Comparison of ENCODE assay signal across 14 cellular contexts in the genomic region with DNA sequence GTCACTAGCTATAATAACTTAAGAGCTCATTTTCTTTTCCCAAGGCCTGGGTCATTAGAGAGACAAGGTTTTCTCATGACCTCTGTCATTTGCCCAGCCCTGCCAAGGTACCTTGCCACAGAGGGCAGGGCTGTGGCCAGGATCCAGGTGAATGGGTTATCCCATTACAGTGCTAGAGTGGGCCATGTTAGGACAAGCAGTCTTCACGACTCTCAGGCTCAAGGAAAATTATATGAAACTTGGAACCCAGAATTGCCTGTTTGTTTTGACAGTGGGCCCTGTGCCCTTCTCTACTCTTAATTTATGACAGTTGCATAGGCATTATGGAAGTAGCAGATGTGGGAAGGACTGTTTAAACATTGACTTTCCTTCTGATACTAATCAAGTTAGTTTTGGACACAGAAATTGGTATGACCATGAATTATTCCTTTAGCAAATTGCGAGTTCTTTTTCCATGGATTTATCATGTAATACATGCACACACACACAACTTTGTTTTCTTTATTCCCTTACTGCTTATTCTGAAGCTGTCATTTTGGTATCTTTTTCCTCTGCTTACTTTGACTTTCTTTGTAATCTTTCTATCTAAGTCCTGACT. TPM values are rescaled to one million over a fixed set of nuclear protein-coding genes. Genes with fewer than 3 reads are reported as not detected.
DNase-seq lines count a peak whose midpoint lies in the region; ATAC-seq and TF ChIP-seq lines count a peak whose summit lies in the region.
"Had no signal": no experiment of that assay in that cellular context is flagged by ENCODE, and none has a peak within 500 bp of the region (broad histone marks: within the 10 kb centered on the region; RNA-seq: fewer than 3 reads in every experiment).

No MANE protein-coding gene starts in this region.

- POLR2A ChIA-PET in Caco-2 (lab: Charles Lee) (no interaction called here), MCF 10A (lab: Yijun Ruan, JAX) (interaction anchor here (1.1 to 6.2 kb wide), 9 partner anchors 10 to 231 kb away, joined by 3 to 70 read pairs (median 5); partner anchors contain the start of gene ITGA2)

- no peaks in the 10 kb centered on the region for H3K27me3 ChIP-seq in Caco-2 (replicated peaks; ENCODE audit: control insufficient read depth, insufficient read depth, low read length)
- H3K27me3 ChIP-seq: neutrophil had no signal

- no peaks in the 10 kb centered on the region for H3K9me3 Mint-ChIP-seq in Caco-2 (ENCODE audit: unreplicated experiment)
- H3K9me3 Mint-ChIP-seq in MCF 10A (ENCODE audit: unreplicated experiment), result no peaks in the 10 kb centered on the region
- no peaks in the 10 kb centered on the region for H3K9me3 Mint-ChIP-seq in nephron
- H3K9me3 Mint-ChIP-seq: endodermal cell had no signal

- no peaks in the 10 kb centered on the region; the same call in 1 of the 2 replicates for H3K36me3 ChIP-seq in Caco-2 (ENCODE audit: control insufficient read depth, insufficient read depth, low read length)
- H3K36me3 ChIP-seq: neutrophil had no signal

- TF ChIP-seq CTCF in Caco-2 (IDR thresholded peaks at IDR 0.05; ENCODE audit: insufficient read depth in 1 of 2, low read depth in 1 of 2, low read length in 1 of 2, severe bottlenecking in 1 of 2, unreplicated experiment in 1 of 2) (no peak), MCF 10A (IDR thresholded peaks at IDR 0.05; ENCODE audit: unreplicated experiment) (no peak), nephron (IDR thresholded peaks at IDR 0.05; ENCODE audit: unreplicated experiment in 3 of 3) (no peak)

- BruUV-seq in Caco-2 (replicated peaks; lab: Mats Ljungman, UMichigan) (no TSS peak), MCF 10A (replicated peaks; lab: Mats Ljungman, UMichigan) (no TSS peak)

- H3K4me1 ChIP-seq in Caco-2, result peaks cover 31% of the 10 kb centered on the region

- H3K9me3 ChIP-seq in Caco-2, result no peaks in the 10 kb centered on the region
- H3K9me3 ChIP-seq: neutrophil had no signal

- intact Hi-C loops in Caco-2 (cut with micrococcal nuclease; ENCODE audit: unreplicated experiment), result loop anchor here (2.0 kb wide), 1 partner anchor 16 kb away; no protein-coding TSS in a partner anchor
- intact Hi-C loops in MCF 10A (cut with micrococcal nuclease), result no loop called here

- H3K4me3 ChIP-seq in Caco-2 (ENCODE audit: low read depth, low read length), result no peak overlapping the region

- H3K27me3 Mint-ChIP-seq in Caco-2 (ENCODE audit: insufficient read depth, unreplicated experiment) (no peaks in the 10 kb centered on the region), MCF 10A (ENCODE audit: insufficient read depth, unreplicated experiment) (no peaks in the 10 kb centered on the region), nephron (ENCODE audit: low read depth) (no peaks in the 10 kb centered on the region)

- H3K4me3 Mint-ChIP-seq in Caco-2 (ENCODE audit: unreplicated experiment) (no peak overlapping the region), MCF 10A (ENCODE audit: unreplicated experiment) (no peak overlapping the region), nephron (no peak overlapping the region)
- H3K4me3 Mint-ChIP-seq: endodermal cell had no signal

- ATAC-seq in HG02981 (IDR thresholded peaks at IDR 0.05; ENCODE audit: unreplicated experiment), result no peak

- H3K36me3 Mint-ChIP-seq in Caco-2 (ENCODE audit: insufficient read depth, unreplicated experiment) (peaks cover 3% of the 10 kb centered on the region), MCF 10A (ENCODE audit: insufficient read depth, unreplicated experiment) (no peaks in the 10 kb centered on the region), nephron (ENCODE audit: low read depth) (no peaks in the 10 kb centered on the region)

- H3K4me1 Mint-ChIP-seq in Caco-2 (ENCODE audit: low read depth, unreplicated experiment), result peaks cover 22% of the 10 kb centered on the region
- H3K4me1 Mint-ChIP-seq in MCF 10A (ENCODE audit: insufficient read depth, unreplicated experiment), result peaks cover 46% of the 10 kb centered on the region
- H3K4me1 Mint-ChIP-seq in nephron, result peaks cover 11% of the 10 kb centered on the region
- H3K4me1 Mint-ChIP-seq: endodermal cell had no signal

- CTCF ChIA-PET in Caco-2 (lab: Charles Lee), result no interaction called here
- CTCF ChIA-PET in MCF 10A (lab: Yijun Ruan, JAX), result interaction anchor here (0.6 to 6.7 kb wide), 6 partner anchors 35 to 82 kb away, joined by 3 to 49 read pairs (median 4); no protein-coding TSS in a partner anchor

- H3K27ac Mint-ChIP-seq in Caco-2 (ENCODE audit: unreplicated experiment), result peak overlapping the region; percentile 53
- H3K27ac Mint-ChIP-seq in MCF 10A (ENCODE audit: low read depth, unreplicated experiment), result peak overlapping the region; percentile 71
- peak overlapping the region; percentile 17 to 68 (median 19) for H3K27ac Mint-ChIP-seq in nephron
- H3K27ac Mint-ChIP-seq: endodermal cell had no signal

- DNase-seq in Caco-2, result no peak
- peak; percentile 14 for DNase-seq in NCI-H1105 (lab: John Stamatoyannopoulos, UW)
- peak; percentile 71 for DNase-seq in MCF 10A (ENCODE audit: unreplicated experiment)
- no peak for DNase-seq in AML-193 (lab: John Stamatoyannopoulos, UW)
- no peak for DNase-seq in DMS153 treated with DMSO at 0.1 percent for 48 hours (lab: John Stamatoyannopoulos, UW; ENCODE audit: unreplicated experiment)
- DNase-seq in glomerular visceral epithelial cell (ENCODE audit: extremely low spot score), result no peak
- DNase-seq: activated CD4-positive, CD25-positive, alpha-beta regulatory T cell treated with anti-CD3 and anti-CD28 coated beads, Interleukin-2, amount 50 U/mL, for 72 hours; amygdala; DMS79 treated with DMSO at 0.1 percent for 48 hours; endodermal cell; NCI-H2029 treated with DMSO at 0.1 percent for 48 hours had no signal

RNA-seq across cellular contexts. Expression of gene ITGA2, which starts 41.8 kb away (rescaled TPM):
- total RNA-seq in Caco-2 (2022), result 13.6 and 19.3 TPM in 2 replicates
- 14.1 and 16.8 TPM in 2 replicates for total RNA-seq in MCF 10A (2022)

Comparison
In these comparisons a context has a peak if more than half of its experiments do, and no peak if none do; other contexts are left out.
1. DNase-seq: peak in NCI-H1105 (single experiment) and MCF 10A (single experiment); none in Caco-2 (0 of 2), AML-193 (0 of 2), DMS153 treated with DMSO at 0.1 percent for 48 hours (single experiment) and glomerular visceral epithelial cell (single experiment).
2. H3K27ac Mint-ChIP-seq: peak in every context shown above with its lines; median percentile 71 in MCF 10A; 53 in Caco-2; 19 in nephron.